9 cellular contexts compared by ENCODE assay signal in the genomic region with DNA sequence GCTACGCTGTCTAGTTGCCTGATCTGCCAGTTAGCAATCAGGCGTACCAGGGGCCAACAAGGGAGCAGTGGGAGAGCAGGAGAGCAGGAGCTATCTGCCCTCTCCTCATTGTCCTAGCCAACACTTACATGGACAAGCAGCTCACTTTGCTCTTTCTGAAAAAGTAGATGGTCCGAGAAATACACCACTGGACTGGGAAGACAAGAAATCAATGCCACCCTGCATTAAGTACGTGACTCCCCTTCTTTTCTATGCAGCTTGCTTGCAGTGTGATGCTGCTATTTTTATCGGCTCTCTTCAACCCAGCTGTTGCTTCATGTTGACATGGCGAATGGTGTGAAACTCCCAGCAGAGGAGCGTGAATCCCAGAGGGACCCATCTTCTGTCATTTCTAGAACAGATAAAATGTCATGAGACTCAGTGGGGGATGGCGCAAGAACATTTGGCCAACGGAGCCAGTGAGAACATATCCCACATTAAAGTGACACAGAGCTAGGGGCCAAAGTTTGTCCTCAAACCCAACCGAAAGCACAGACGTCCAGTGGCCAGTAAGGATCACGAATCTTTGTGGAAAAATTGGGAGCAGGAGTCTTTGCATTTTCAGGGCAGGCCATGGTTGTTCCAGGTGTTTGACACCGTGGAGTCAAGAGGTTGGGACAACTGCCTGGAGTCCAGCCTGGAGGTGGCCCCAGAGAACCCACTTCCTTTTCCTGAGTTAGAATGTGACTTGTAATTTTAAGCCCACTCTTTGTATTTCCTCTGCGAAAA. TPM values are rescaled to one million over a fixed set of nuclear protein-coding genes. Genes with fewer than 3 reads are reported as not detected.
DNase-seq lines count a peak whose midpoint lies in the region; ATAC-seq, FAIRE-seq and TF ChIP-seq lines count a peak whose summit lies in the region.
"Had no signal": no experiment of that assay in that cellular context is flagged by ENCODE, and none has a peak within 500 bp of the region (broad histone marks: within the 10 kb centered on the region; RNA-seq: fewer than 3 reads in every experiment).

No MANE protein-coding gene starts in this region.

- peaks cover 10 to 28% (median 13%) of the 10 kb centered on the region in 3 donors for H3K4me1 ChIP-seq in esophagus squamous epithelium

- H3K27ac ChIP-seq in esophagus squamous epithelium, result peak overlapping the region in 3 of 4 donors; percentile 36 to 55 (median 51)

- DNase-seq in Ammon's horn (ENCODE audit: low spot score) (peak; percentile 25), esophagus squamous epithelium (lab: John Stamatoyannopoulos, UW) (no peak), MG63 (no peak), ureter (ENCODE audit: low spot score) (no peak), H54 (ENCODE audit: insufficient read length, low spot score) (no peak)
- no peak for DNase-seq in stimulated activated CD4-positive, alpha-beta T cell treated with anti-CD3 and anti-CD28 coated beads, Interleukin-2, amount 100 ng/mL, for 24 hours
- DNase-seq: naive thymus-derived CD8-positive, alpha-beta T cell had no signal

- H3K27me3 ChIP-seq in esophagus squamous epithelium (no peaks in the 10 kb centered on the region), MG63 (no peaks in the 10 kb centered on the region)

- no peak overlapping the region for H3K4me3 ChIP-seq in esophagus squamous epithelium
- H3K4me3 ChIP-seq in MG63, result no peak overlapping the region

- 62 to 77% methylated on average over 9 to 12 of the region's 14 CpGs for WGBS in esophagus squamous epithelium, 2 donors

- H3K36me3 ChIP-seq in esophagus squamous epithelium, result no peaks in the 10 kb centered on the region
- H3K36me3 ChIP-seq in MG63, result no peaks in the 10 kb centered on the region

- no peak for TF ChIP-seq POLR2A in esophagus squamous epithelium (IDR thresholded peaks at IDR 0.05)
- no peak for TF ChIP-seq POLR2A in H54 (IDR thresholded peaks at IDR 0.05; ENCODE audit: low read depth, low read length)

- intact Hi-C loops in esophagus squamous epithelium (cut with DNase I), result no loop called here

- FAIRE-seq in H54 (lab: Jason Lieb, UNC), result no peak

- TF ChIP-seq CTCF in esophagus squamous epithelium (IDR thresholded peaks at IDR 0.05), result no peak

- ATAC-seq in GM19372 (IDR thresholded peaks at IDR 0.05; ENCODE audit: low read depth, unreplicated experiment) (peak; percentile 59), HG03280 (IDR thresholded peaks at IDR 0.05; ENCODE audit: unreplicated experiment) (peak; percentile 49)

- H3K9me3 ChIP-seq in esophagus squamous epithelium, result no peaks in the 10 kb centered on the region
- H3K9me3 ChIP-seq in MG63, result no peaks in the 10 kb centered on the region

RNA-seq across cellular contexts. Expression of a gene that starts 53.7 kb away (rescaled TPM):
- total RNA-seq in esophagus squamous epithelium, result 10 to 100 TPM; 16.9 to 47.5 (median 24.3) TPM
- 29.1 and 68.8 TPM in 2 replicates for total RNA-seq in MG63 (2014; rRNA removed; shearing (Covaris generic); ENCODE audit: low replicate concordance)
- 74.2 TPM for total RNA-seq in ureter
